In the genomic region with DNA sequence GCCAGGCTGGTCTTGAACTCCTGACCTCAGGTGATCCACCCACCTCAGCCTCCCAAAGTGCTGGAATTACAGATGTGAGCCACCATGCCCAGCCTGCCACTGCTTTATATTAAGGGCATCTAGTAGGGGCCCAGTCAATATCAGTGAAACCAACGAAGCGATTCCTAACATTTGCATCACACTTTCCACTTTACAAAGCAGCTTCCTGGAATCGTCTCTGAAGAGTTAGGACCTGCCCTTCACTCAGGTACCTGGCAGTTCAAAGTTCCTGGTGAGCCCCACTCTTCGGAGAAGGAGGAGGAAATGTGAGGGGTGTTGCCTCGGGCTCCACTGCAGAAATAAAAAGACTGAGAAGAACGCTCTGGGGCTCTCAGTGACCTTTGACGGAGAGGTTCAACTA, we compare ENCODE assay signal across 13 cellular contexts. TPM values are rescaled to one million over a fixed set of nuclear protein-coding genes. Genes with fewer than 3 reads are reported as not detected.
A peak's percentile ranks its signal among the peaks of the same experiment; 100 is the strongest.
DNase-seq lines count a peak whose midpoint lies in the region; ATAC-seq and TF ChIP-seq lines count a peak whose summit lies in the region.
"Had no signal": no experiment of that assay in that cellular context is flagged by ENCODE, and none has a peak within 500 bp of the region (broad histone marks: within the 10 kb centered on the region; RNA-seq: fewer than 3 reads in every experiment).

No MANE protein-coding gene starts in this region.

- ATAC-seq in activated T-cell treated with anti-CD3 and anti-CD28 coated beads, Interleukin-2, amount 50 U/mL, for 4 hours, result no peak
- peak; percentile 71 for ATAC-seq in stimulated activated memory B cell treated with anti-CD40 and anti-IgM and Interleukin-4, amounts not matched to agents 10 μg/mL and 1 μg/mL and 100 μg/mL, for 72 hours
- no peak for ATAC-seq in right cardiac atrium

- H3K4me1 ChIP-seq in PC-9 (replicated peaks; ENCODE audit: insufficient read depth) (peaks cover 25% of the 10 kb centered on the region), right cardiac atrium (ENCODE audit: control insufficient read depth, insufficient read depth, low read length) (no peaks in the 10 kb centered on the region)
- H3K4me1 ChIP-seq: left ventricle myocardium inferior had no signal

- H3K27me3 Mint-ChIP-seq in activated T-cell treated with anti-CD3 and anti-CD28 coated beads, Interleukin-2, amount 50 U/mL, for 4 hours (ENCODE audit: low read depth), result no peaks in the 10 kb centered on the region
- no peaks in the 10 kb centered on the region for H3K27me3 Mint-ChIP-seq in activated naive CD8-positive, alpha-beta T cell
- no peaks in the 10 kb centered on the region for H3K27me3 Mint-ChIP-seq in stimulated activated memory B cell treated with anti-CD40 and anti-IgM and Interleukin-4, amounts not matched to agents 10 μg/mL and 1 μg/mL and 100 μg/mL, for 72 hours

- intact Hi-C loops in PC-9 (cut with micrococcal nuclease; ENCODE audit: unreplicated experiment), result loop anchor here (2.0 kb wide), 1 partner anchor 26 kb away; no protein-coding TSS in a partner anchor
- intact Hi-C loops in right cardiac atrium (cut with DNase I), result no loop called here

- H3K9me2 ChIP-seq in PC-9 (ENCODE audit: insufficient read depth), result no peaks in the 10 kb centered on the region

- no peaks in the 10 kb centered on the region for H3K9me3 Mint-ChIP-seq in activated T-cell treated with anti-CD3 and anti-CD28 coated beads, Interleukin-2, amount 50 U/mL, for 4 hours
- no peaks in the 10 kb centered on the region for H3K9me3 Mint-ChIP-seq in activated naive CD8-positive, alpha-beta T cell (ENCODE audit: low read depth)
- no peaks in the 10 kb centered on the region for H3K9me3 Mint-ChIP-seq in stimulated activated memory B cell treated with anti-CD40 and anti-IgM and Interleukin-4, amounts not matched to agents 10 μg/mL and 1 μg/mL and 100 μg/mL, for 72 hours

- POLR2A ChIA-PET in PC-9 (lab: Charles Lee; ENCODE audit: unreplicated experiment), result no interaction called here

- H3K36me3 ChIP-seq in PC-9 (ENCODE audit: low read depth), result no peaks in the 10 kb centered on the region
- H3K36me3 ChIP-seq: left ventricle myocardium inferior had no signal

- peak overlapping the region; percentile 71; the same call in 1 of the 2 replicates for H3K4me2 ChIP-seq in PC-9

- H3K27me3 ChIP-seq in PC-9 (ENCODE audit: insufficient read depth, low read depth), result no peaks in the 10 kb centered on the region
- H3K27me3 ChIP-seq in right cardiac atrium (ENCODE audit: control insufficient read depth, insufficient read depth), result no peaks in the 10 kb centered on the region

- peak overlapping the region; percentile 65 for H3K4me3 Mint-ChIP-seq in activated T-cell treated with anti-CD3 and anti-CD28 coated beads, Interleukin-2, amount 50 U/mL, for 4 hours
- peak overlapping the region; percentile 78 for H3K4me3 Mint-ChIP-seq in activated naive CD8-positive, alpha-beta T cell
- H3K4me3 Mint-ChIP-seq in stimulated activated memory B cell treated with anti-CD40 and anti-IgM and Interleukin-4, amounts not matched to agents 10 μg/mL and 1 μg/mL and 100 μg/mL, for 72 hours, result peak overlapping the region; percentile 46

- H3K9me3 ChIP-seq in PC-9 (ENCODE audit: insufficient read depth, low read depth) (no peaks in the 10 kb centered on the region), right cardiac atrium (ENCODE audit: control insufficient read depth, low read length) (no peaks in the 10 kb centered on the region)
- H3K9me3 ChIP-seq: left ventricle myocardium inferior had no signal

- H3K4me3 ChIP-seq in PC-9 (no peak overlapping the region), right cardiac atrium (ENCODE audit: low read length) (no peak overlapping the region)
- H3K4me3 ChIP-seq: left ventricle myocardium inferior had no signal

- CTCF ChIA-PET in PC-9 (lab: Charles Lee), result interaction anchor here (1.5 kb wide), 1 partner anchor 26 kb away, joined by 9 read pairs; no protein-coding TSS in a partner anchor

- no peak overlapping the region for H2AFZ ChIP-seq in PC-9

- peaks cover 66% of the 10 kb centered on the region for H3K4me1 Mint-ChIP-seq in activated T-cell treated with anti-CD3 and anti-CD28 coated beads, Interleukin-2, amount 50 U/mL, for 4 hours (ENCODE audit: low read depth)
- peaks cover 65% of the 10 kb centered on the region for H3K4me1 Mint-ChIP-seq in activated naive CD8-positive, alpha-beta T cell (ENCODE audit: low read depth)
- peaks cover 44% of the 10 kb centered on the region for H3K4me1 Mint-ChIP-seq in stimulated activated memory B cell treated with anti-CD40 and anti-IgM and Interleukin-4, amounts not matched to agents 10 μg/mL and 1 μg/mL and 100 μg/mL, for 72 hours

- BruUV-seq in PC-9 (replicated peaks; lab: Mats Ljungman, UMichigan), result no TSS peak

- H3K36me3 Mint-ChIP-seq in activated T-cell treated with anti-CD3 and anti-CD28 coated beads, Interleukin-2, amount 50 U/mL, for 4 hours (ENCODE audit: insufficient read depth), result no peaks in the 10 kb centered on the region
- H3K36me3 Mint-ChIP-seq in activated naive CD8-positive, alpha-beta T cell, result no peaks in the 10 kb centered on the region
- no peaks in the 10 kb centered on the region for H3K36me3 Mint-ChIP-seq in stimulated activated memory B cell treated with anti-CD40 and anti-IgM and Interleukin-4, amounts not matched to agents 10 μg/mL and 1 μg/mL and 100 μg/mL, for 72 hours

- peaks cover 27% of the 10 kb centered on the region for H3F3A ChIP-seq in PC-9 (ENCODE audit: insufficient read depth, low read depth)

- DNase-seq in activated T-cell treated with anti-CD3 and anti-CD28 coated beads, Interleukin-2, amount 50 U/mL, for 4 hours, result peak; percentile 23
- DNase-seq in activated T-cell treated with anti-CD3 and anti-CD28 coated beads, Interleukin-2, amount 50 U/mL, for 1 hour, result no peak
- DNase-seq in PC-9, result no peak
- no peak for DNase-seq in NCI-H226
- no peak for DNase-seq in right cardiac atrium
- no peak for DNase-seq in GM03348 (ENCODE audit: low spot score)
- DNase-seq: Calu3; effector CD4-positive, alpha-beta T cell; left ventricle myocardium inferior; NCI-H1092 treated with DMSO at 0.1 percent for 48 hours; SIG-M5 had no signal

- H3K27ac ChIP-seq in PC-9, result no peak overlapping the region
- H3K27ac ChIP-seq in right cardiac atrium (ENCODE audit: low read length), result no peak overlapping the region
- H3K27ac ChIP-seq: left ventricle myocardium inferior had no signal

- H3K27ac Mint-ChIP-seq in activated naive CD8-positive, alpha-beta T cell, result peak overlapping the region; percentile 99
- H3K27ac Mint-ChIP-seq in stimulated activated memory B cell treated with anti-CD40 and anti-IgM and Interleukin-4, amounts not matched to agents 10 μg/mL and 1 μg/mL and 100 μg/mL, for 72 hours, result peak overlapping the region; percentile 96

- no peak for TF ChIP-seq CTCF in PC-9 (conservative IDR thresholded peaks at IDR 0.05)

- H3K79me2 ChIP-seq in PC-9 (ENCODE audit: low read depth), result no peaks in the 10 kb centered on the region

- H4K20me1 ChIP-seq in PC-9 (ENCODE audit: insufficient read depth), result no peaks in the 10 kb centered on the region

- WGBS in right cardiac atrium, result 84% methylated on average over 7 of the region's 7 CpGs

RNA-seq across cellular contexts. Expression of a gene that starts 31.1 kb away (rescaled TPM):
- 100 to 1,000 TPM; 114 to 137 (median 123) TPM for total RNA-seq in activated T-cell treated with anti-CD3 and anti-CD28 coated beads, Interleukin-2, amount 50 U/mL, for 4 hours
- total RNA-seq in PC-9 (2021) (32.6 and 48.6 TPM in 2 replicates), right cardiac atrium (1 to 10 TPM; 1.2 to 1.7 (median 1.2) TPM)
- 0.68 TPM for polyA plus RNA-seq in right cardiac atrium

Comparison
In these comparisons a context has a peak if more than half of its experiments do, and no peak if none do; other contexts are left out.
1. RNA of a gene that starts 31.1 kb away (total RNA-seq): 114 to 137 TPM in activated T-cell treated with anti-CD3 and anti-CD28 coated beads, Interleukin-2, amount 50 U/mL, for 4 hours and 32.6 to 48.6 TPM in PC-9; 1.2 to 1.7 TPM in right cardiac atrium; every median in the first group is over 10 times any median in the second.
2. Peak in every context shown above with its lines, with median percentiles within 50 percentile points of each other: H3K4me3 Mint-ChIP-seq.